1 cellular context compared by ENCODE assay signal in genomic region chr13:113489171-113489548, GRCh38.
TF ChIP-seq lines count a peak whose summit lies in the region.

No MANE protein-coding gene starts in this region.

TF ChIP-seq in WTC11, 78 proteins besides CTCF, POLR2A, EP300 and RAD21 (continued from another document):
- TF ChIP-seq ZNF512 (CRISPR knock-in tag; IDR thresholded peaks at IDR 0.05; ENCODE audit: borderline replicate concordance): no peak
